Comparison of ENCODE assay signal across 1 cellular context in genomic region chr4:87442889-87443288, GRCh38.
TF ChIP-seq lines count a peak whose summit lies in the region.

No MANE protein-coding gene starts in this region.

TF ChIP-seq in IMR-90, 13 proteins besides CTCF, POLR2A, EP300 and RAD21:
- no peak for TF ChIP-seq ELK1 (IDR thresholded peaks at IDR 0.05; ENCODE audit: borderline replicate concordance, low read depth, low read length)
- TF ChIP-seq SMC3 (IDR thresholded peaks at IDR 0.05; ENCODE audit: low read depth, low read length): no peak
